ENCODE assay signal across 8 cellular contexts in the genomic region with DNA sequence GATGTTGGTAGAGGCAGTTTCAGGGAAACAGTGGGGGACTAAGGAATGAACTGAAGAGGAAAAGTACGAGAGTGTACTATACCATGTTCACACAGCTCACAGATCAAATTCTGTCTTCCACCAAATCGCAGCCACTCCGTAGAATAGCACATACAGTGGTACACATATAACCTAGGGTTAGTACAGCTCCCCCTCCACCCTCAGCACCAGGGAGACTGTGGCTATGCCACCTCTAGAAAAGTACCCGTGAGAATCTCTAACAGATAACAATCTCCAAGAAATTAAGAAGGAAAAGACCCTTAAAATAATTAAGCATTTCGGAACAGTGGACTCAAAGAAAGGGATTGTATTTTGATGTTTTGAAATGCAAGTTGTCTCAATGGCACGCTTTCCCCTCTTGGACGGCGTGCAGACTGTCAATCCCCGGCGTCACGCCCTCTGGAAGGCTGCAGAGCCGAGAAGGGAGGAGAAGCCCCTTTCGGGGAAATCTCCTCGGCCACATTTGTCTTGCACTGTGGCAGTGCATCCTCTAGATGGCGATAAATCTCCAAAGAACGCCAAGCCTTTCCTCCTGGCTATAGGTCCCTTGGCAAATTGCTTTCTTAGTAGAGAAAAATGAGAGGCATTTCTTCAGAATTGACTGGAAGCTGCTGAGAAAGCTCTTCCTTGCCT.
DNase-seq lines count a peak whose midpoint lies in the region; ATAC-seq and FAIRE-seq lines count a peak whose summit lies in the region.

No MANE protein-coding gene starts in this region.

- intact Hi-C loops in head of caudate nucleus (cut with DNase I), result no loop called here

- DNase-seq in RCC 7860 (ENCODE audit: low spot score), result peak; percentile 21
- DNase-seq in activated naive CD4-positive, alpha-beta T cell treated with Interleukin-2 at 50 U/mL for 16 hours, result peak; percentile 44
- DNase-seq in head of caudate nucleus, result peak; percentile 5 to 84 (median 59)
- peak; percentile 62 for DNase-seq in pons (ENCODE audit: low spot score)
- no peak for DNase-seq in GF-D8 (lab: John Stamatoyannopoulos, UW)

- FAIRE-seq in RCC 7860 (lab: Jason Lieb, UNC), result no peak

- peak; percentile 93 for ATAC-seq in GM21390 (IDR thresholded peaks at IDR 0.05; ENCODE audit: unreplicated experiment)
- peak; percentile 55 for ATAC-seq in HG03575 (IDR thresholded peaks at IDR 0.05; ENCODE audit: extremely low read depth, insufficient number of reproducible peaks, low FRiP score, unreplicated experiment)

- peak overlapping the region; percentile 40; the same call in 1 of the 2 replicates for H3K9ac ChIP-seq in ES-I3 (ENCODE audit: low read depth, low read length)

- no peaks in the 10 kb centered on the region for H3K9me3 ChIP-seq in ES-I3 (ENCODE audit: control insufficient read depth, insufficient read depth, low read length)

- peaks cover 3% of the 10 kb centered on the region; the same call in 1 of the 2 replicates for H3K4me1 ChIP-seq in ES-I3 (ENCODE audit: insufficient read depth, low read length)

- H3K36me3 ChIP-seq in ES-I3 (ENCODE audit: insufficient read depth, low read length), result no peaks in the 10 kb centered on the region
